ENCODE assay signal across 22 cellular contexts in the genomic region with DNA sequence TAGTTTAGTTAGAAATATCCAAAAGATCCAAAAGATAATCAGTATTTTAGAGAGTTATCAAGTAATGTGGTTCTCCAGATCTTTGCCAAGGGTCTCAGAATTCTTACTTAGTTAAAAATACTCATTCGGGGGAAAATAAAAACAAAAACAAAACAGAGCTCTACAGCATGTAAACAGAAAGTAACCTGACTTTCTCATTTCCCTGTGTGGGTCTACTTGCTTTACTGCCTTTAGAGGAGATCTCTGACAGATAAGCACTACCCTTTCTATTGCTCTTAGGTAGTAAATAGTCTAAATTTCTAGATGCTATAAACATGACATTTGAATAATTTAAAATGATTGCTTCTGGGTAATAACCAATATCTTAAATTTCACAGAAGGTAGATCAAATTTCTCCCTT.
"Had no signal": no experiment of that assay in that cellular context is flagged by ENCODE, and none has a peak within 500 bp of the region (broad histone marks: within the 10 kb centered on the region; RNA-seq: fewer than 3 reads in every experiment).

No MANE protein-coding gene starts in this region.

- H3K36me3 Mint-ChIP-seq: naive thymus-derived CD8-positive, alpha-beta T cell; stimulated activated memory B cell treated with anti-CD40 and anti-IgM and Interleukin-4, amounts not matched to agents 10 μg/mL and 1 μg/mL and 100 μg/mL, for 72 hours had no signal

- H3K4me3 ChIP-seq: esophagus squamous epithelium, heart left ventricle, lung, mucosa of descending colon, spleen, tibial artery, upper lobe of left lung, uterus had no signal

- ATAC-seq: effector memory CD8-positive, alpha-beta T cell; heart left ventricle; left colon; left ventricle myocardium superior; mucosa of descending colon; naive thymus-derived CD8-positive, alpha-beta T cell; sciatic nerve; stimulated activated memory B cell treated with anti-CD40 and anti-IgM and Interleukin-4, amounts not matched to agents 10 μg/mL and 1 μg/mL and 100 μg/mL, for 72 hours had no signal

- H3K36me3 ChIP-seq: esophagus squamous epithelium, heart left ventricle, spleen, tibial artery, upper lobe of left lung, uterus had no signal

- H3K4me3 Mint-ChIP-seq: dendritic cell treated with granulocyte-macrophage colony-stimulating factor and Interleukin-4, amounts not matched to agents 40 ng/mL and 50 ng/mL, for 4 days; effector memory CD8-positive, alpha-beta T cell; naive thymus-derived CD8-positive, alpha-beta T cell; neural crest cell; stimulated activated memory B cell treated with anti-CD40 and anti-IgM and Interleukin-4, amounts not matched to agents 10 μg/mL and 1 μg/mL and 100 μg/mL, for 72 hours; stimulated activated naive CD8-positive, alpha-beta T cell treated with anti-CD3 and anti-CD28 coated beads, Interleukin-15, Interleukin-2, amounts not matched to agents 100 ng/mL and 50 ng/mL, for 24 hours had no signal

- H3K4me1 ChIP-seq: esophagus squamous epithelium, heart left ventricle, spleen, tibial artery, upper lobe of left lung, uterus had no signal

- H3K27ac ChIP-seq: esophagus squamous epithelium, heart left ventricle, spleen, tibial artery, upper lobe of left lung, uterus had no signal

- DNase-seq: effector memory CD8-positive, alpha-beta T cell; esophagus squamous epithelium; foreskin fibroblast; heart left ventricle; hippocampal formation; left colon; left ventricle myocardium superior; mucosa of descending colon; naive thymus-derived CD8-positive, alpha-beta T cell; spleen; stimulated activated CD4-positive, alpha-beta T cell treated with anti-CD3 and anti-CD28 coated beads, Interleukin-15, amount 100 ng/mL, for 24 hours; stimulated activated CD4-positive, alpha-beta T cell treated with anti-CD3 and anti-CD28 coated beads, Interleukin-1b, Interleukin-23, amount 100 ng/mL, for 48 hours; stimulated activated CD4-positive, alpha-beta T cell treated with anti-CD3 and anti-CD28 coated beads, Interleukin-4, amount 100 ng/mL, for 24 hours; tibial artery; upper lobe of left lung; uterus had no signal

- H3K27ac Mint-ChIP-seq: dendritic cell treated with granulocyte-macrophage colony-stimulating factor and Interleukin-4, amounts not matched to agents 40 ng/mL and 50 ng/mL, for 4 days; effector memory CD8-positive, alpha-beta T cell; naive thymus-derived CD8-positive, alpha-beta T cell; stimulated activated memory B cell treated with anti-CD40 and anti-IgM and Interleukin-4, amounts not matched to agents 10 μg/mL and 1 μg/mL and 100 μg/mL, for 72 hours; stimulated activated naive CD8-positive, alpha-beta T cell treated with anti-CD3 and anti-CD28 coated beads, Interleukin-15, Interleukin-2, amounts not matched to agents 100 ng/mL and 50 ng/mL, for 24 hours had no signal

- H3K9me3 ChIP-seq: esophagus squamous epithelium, mucosa of descending colon, tibial artery, upper lobe of left lung, uterus had no signal

- H3K27me3 ChIP-seq: esophagus squamous epithelium, heart left ventricle, spleen, tibial artery, upper lobe of left lung, uterus had no signal

- H3K27me3 Mint-ChIP-seq: dendritic cell treated with granulocyte-macrophage colony-stimulating factor and Interleukin-4, amounts not matched to agents 40 ng/mL and 50 ng/mL, for 4 days; effector memory CD8-positive, alpha-beta T cell; naive thymus-derived CD8-positive, alpha-beta T cell; stimulated activated memory B cell treated with anti-CD40 and anti-IgM and Interleukin-4, amounts not matched to agents 10 μg/mL and 1 μg/mL and 100 μg/mL, for 72 hours; stimulated activated naive CD8-positive, alpha-beta T cell treated with anti-CD3 and anti-CD28 coated beads, Interleukin-15, Interleukin-2, amounts not matched to agents 100 ng/mL and 50 ng/mL, for 24 hours had no signal

- H3K9me3 Mint-ChIP-seq: dendritic cell treated with granulocyte-macrophage colony-stimulating factor and Interleukin-4, amounts not matched to agents 40 ng/mL and 50 ng/mL, for 4 days; neural crest cell; stimulated activated naive CD8-positive, alpha-beta T cell treated with anti-CD3 and anti-CD28 coated beads, Interleukin-15, Interleukin-2, amounts not matched to agents 100 ng/mL and 50 ng/mL, for 24 hours had no signal

- H3K4me1 Mint-ChIP-seq: naive thymus-derived CD8-positive, alpha-beta T cell; neural crest cell; stimulated activated memory B cell treated with anti-CD40 and anti-IgM and Interleukin-4, amounts not matched to agents 10 μg/mL and 1 μg/mL and 100 μg/mL, for 72 hours had no signal
